Comparison of ENCODE assay signal across 8 cellular contexts in genomic region chr7:111741811-111742240, GRCh38.
DNase-seq lines count a peak whose midpoint lies in the region; ATAC-seq, FAIRE-seq and TF ChIP-seq lines count a peak whose summit lies in the region.

No MANE protein-coding gene starts in this region.

- no peaks in the 10 kb centered on the region for H3K79me2 ChIP-seq in HCT116 (ENCODE audit: insufficient read depth, low read length)
- no peaks in the 10 kb centered on the region for H3K79me2 ChIP-seq in Loucy (ENCODE audit: insufficient read depth, low read length)

- intact Hi-C loops in HCT116 (cut with micrococcal nuclease) = loop anchor here (2.0 to 5.0 kb wide), 4 partner anchors 115 to 1955 kb away; no protein-coding TSS in a partner anchor

- H2AFZ ChIP-seq in HCT116 (ENCODE audit: low read depth, low read length, poor library complexity, severe bottlenecking) (no peak overlapping the region), Loucy (ENCODE audit: low read length) (no peak overlapping the region)

- 44% methylated on average over 8 of the region's 8 CpGs for WGBS in A549 (ENCODE audit: missing lambda C conversion rate)

- DNase-seq in A549 (ENCODE audit: low read depth in 1 of 2, low spot score in 1 of 2) (peak; percentile 80 to 82), GM12864 (ENCODE audit: low read depth) (peak; percentile 57), HCT116 (ENCODE audit: low read depth, low spot score) (peak; percentile 75), RPMI7951 (ENCODE audit: low read depth) (peak; percentile 64), cardiac fibroblast (ENCODE audit: low read depth in 2 of 2) (peak; percentile 85 to 86), kidney glomerular epithelial cell (lab: John Stamatoyannopoulos, UW) (peak; percentile 51)
- DNase-seq in stimulated activated CD8-positive, alpha-beta memory T cell treated with anti-CD3 and anti-CD28 coated beads, Interleukin-15, amount 100 ng/mL, for 1 hour (ENCODE audit: low read depth) = peak; percentile 8

- H3K36me3 ChIP-seq in HCT116 (ENCODE audit: control insufficient read depth in 1 of 2, insufficient read depth in 2 of 2, low read length in 2 of 2) = no peaks in the 10 kb centered on the region
- no peaks in the 10 kb centered on the region for H3K36me3 ChIP-seq in Loucy (ENCODE audit: insufficient read depth, low read length)

- no peaks in the 10 kb centered on the region for H3K9me3 ChIP-seq in A549
- no peaks in the 10 kb centered on the region for H3K9me3 ChIP-seq in HCT116 (ENCODE audit: control insufficient read depth in 1 of 2, insufficient read depth in 1 of 2, low read depth in 1 of 2, low read length in 2 of 2)
- no peaks in the 10 kb centered on the region for H3K9me3 ChIP-seq in Loucy (ENCODE audit: insufficient read depth, low read depth, low read length)

- RAD21 ChIA-PET in HCT116 (lab: Charles Lee; ENCODE audit: low non-redundant PET in 1 of 2, low total read pairs in 2 of 2, uncharacterized antibody in 2 of 2, unreplicated experiment in 2 of 2) = interaction anchor here in 1 of 2 experiments (0.6 to 0.7 kb wide), 2 partner anchors 113 to 754 kb away, joined by 3 read pairs; no protein-coding TSS in a partner anchor

- H3K9me2 ChIP-seq in HCT116 (ENCODE audit: insufficient read depth) = no peaks in the 10 kb centered on the region
- H3K9me2 ChIP-seq in Loucy (replicated peaks; ENCODE audit: low read depth, low read length) = no peaks in the 10 kb centered on the region

- BruUV-seq in HCT116 (replicated peaks; lab: Mats Ljungman, UMichigan) = no TSS peak

- H3K4me1 ChIP-seq in A549 (no peaks in the 10 kb centered on the region), HCT116 (ENCODE audit: control insufficient read depth in 1 of 2, insufficient read depth in 2 of 2, low read length in 2 of 2) (no peaks in the 10 kb centered on the region), Loucy (ENCODE audit: insufficient read depth, low read length, poor library complexity, severe bottlenecking) (peaks cover 6% of the 10 kb centered on the region)

- TF ChIP-seq POLR2A in A549 (IDR thresholded peaks at IDR 0.05; ENCODE audit: low read length) (no peak), HCT116 (IDR thresholded peaks at IDR 0.05; ENCODE audit: borderline replicate concordance, extremely low read depth, insufficient read depth, insufficient read length) (no peak)

- H4K20me1 ChIP-seq in HCT116 (ENCODE audit: insufficient read depth) = no peaks in the 10 kb centered on the region
- no peaks in the 10 kb centered on the region for H4K20me1 ChIP-seq in Loucy (ENCODE audit: insufficient read depth, low read length, poor library complexity, severe bottlenecking)

- H3K4me2 ChIP-seq in A549 (no peak overlapping the region), HCT116 (ENCODE audit: low read length) (no peak overlapping the region), Loucy (ENCODE audit: low read depth, low read length, poor library complexity, severe bottlenecking) (no peak overlapping the region)

- CTCF ChIA-PET in A549 (lab: Yijun Ruan, JAX) = interaction anchor here (0.7 to 5.1 kb wide), 31 partner anchors 8 to 1298 kb away, joined by 3 to 26 read pairs (median 4); no protein-coding TSS in a partner anchor
- CTCF ChIA-PET in HCT116 (lab: Charles Lee) = interaction anchor here (0.6 to 2.2 kb wide), 5 partner anchors 112 to 756 kb away, joined by 3 to 8 read pairs (median 6); no protein-coding TSS in a partner anchor

- H3K27ac ChIP-seq in A549 = no peak overlapping the region
- H3K27ac ChIP-seq in HCT116 (ENCODE audit: low read depth, low read length) = no peak overlapping the region

- ATAC-seq in A549 (peak; percentile 89 to 94), HCT116 (peak; percentile 96)

- FAIRE-seq in A549 (lab: Jason Lieb, UNC) = peak; percentile 49

- TF ChIP-seq CTCF in A549 (IDR thresholded peaks at IDR 0.05) = peak; percentile 89
- TF ChIP-seq CTCF in GM12864 (IDR thresholded peaks at IDR 0.05; ENCODE audit: low read depth, low read length, missing control alignments) = peak; percentile 65
- peak; percentile 60 to 86 (median 81) for TF ChIP-seq CTCF in HCT116 (IDR thresholded peaks at IDR 0.05 in 2 of 3, conservative IDR thresholded peaks at IDR 0.05 in 1 of 3; ENCODE audit: borderline replicate concordance in 1 of 3, insufficient read depth in 1 of 3, low read depth in 2 of 3, low read length in 2 of 3)
- peak; percentile 79 for TF ChIP-seq CTCF in Loucy (conservative IDR thresholded peaks at IDR 0.05; ENCODE audit: low read length)
- TF ChIP-seq CTCF in cardiac fibroblast (IDR thresholded peaks at IDR 0.05; ENCODE audit: low read depth, low read length) = peak; percentile 65

- no peak for TF ChIP-seq EP300 in A549 (IDR thresholded peaks at IDR 0.05)

- TF ChIP-seq RAD21 in A549 (conservative IDR thresholded peaks at IDR 0.05 in 1 of 2, IDR thresholded peaks at IDR 0.05 in 1 of 2) = peak; percentile 84 to 86
- TF ChIP-seq RAD21 in HCT116 (IDR thresholded peaks at IDR 0.05; ENCODE audit: low read depth) = peak; percentile 85

- H3F3A ChIP-seq in Loucy (ENCODE audit: low read depth) = no peaks in the 10 kb centered on the region

- no peak overlapping the region for H3K9ac ChIP-seq in HCT116 (ENCODE audit: low read length)
- no peak overlapping the region for H3K9ac ChIP-seq in Loucy (ENCODE audit: low read depth, low read length, poor library complexity, severe bottlenecking)

- H3K27me3 ChIP-seq in HCT116 (ENCODE audit: insufficient read depth, low read length) (no peaks in the 10 kb centered on the region), Loucy (ENCODE audit: insufficient read depth, low read length, poor library complexity, severe bottlenecking) (no peaks in the 10 kb centered on the region)

- POLR2A ChIA-PET in A549 (lab: Yijun Ruan, JAX) = no interaction called here
- POLR2A ChIA-PET in HCT116 (lab: Charles Lee) = no interaction called here

- H3K4me3 ChIP-seq in A549 (no peak overlapping the region), GM12864 (ENCODE audit: low read depth, low read length) (no peak overlapping the region), HCT116 (replicated peaks in 1 of 2; ENCODE audit: low read depth in 1 of 2, low read length in 2 of 2) (no peak overlapping the region), Loucy (ENCODE audit: low read length, poor library complexity, severe bottlenecking) (no peak overlapping the region), cardiac fibroblast (replicated peaks in 1 of 2; ENCODE audit: low read depth in 2 of 2, low read length in 2 of 2) (no peak overlapping the region)

TF ChIP-seq in A549, 52 proteins besides CTCF, POLR2A, EP300 and RAD21:
- TF ChIP-seq PHF8 (IDR thresholded peaks at IDR 0.05; ENCODE audit: borderline replicate concordance, low read depth) = no peak
- TF ChIP-seq CHD4 (IDR thresholded peaks at IDR 0.05; ENCODE audit: borderline replicate concordance) = no peak
- TF ChIP-seq SMC3 (IDR thresholded peaks at IDR 0.05) = peak; percentile 69
- no peak for TF ChIP-seq FOXS1 (CRISPR knock-in tag; IDR thresholded peaks at IDR 0.05)
- TF ChIP-seq RNF2 (IDR thresholded peaks at IDR 0.05; ENCODE audit: borderline replicate concordance, low read depth) = no peak
- no peak for TF ChIP-seq BCL3 (IDR thresholded peaks at IDR 0.05)
- TF ChIP-seq MAZ (IDR thresholded peaks at IDR 0.05; ENCODE audit: borderline replicate concordance, low read depth, low read length) = no peak
- no peak for TF ChIP-seq ESRRA (IDR thresholded peaks at IDR 0.05; ENCODE audit: borderline replicate concordance, low read length)

TF ChIP-seq in HCT116, 20 proteins besides CTCF, POLR2A, EP300 and RAD21:
- no peak for TF ChIP-seq JUND (IDR thresholded peaks at IDR 0.05)

Comparison
In these comparisons a context has a peak if more than half of its experiments do, and no peak if none do; other contexts are left out.
1. DNase-seq: peak in every context shown above with its lines; median percentile 86 in cardiac fibroblast; 81 in A549; 75 in HCT116; 64 in RPMI7951; 57 in GM12864; 51 in kidney glomerular epithelial cell; 8 in stimulated activated CD8-positive, alpha-beta memory T cell treated with anti-CD3 and anti-CD28 coated beads, Interleukin-15, amount 100 ng/mL, for 1 hour.
2. Of the 6 proteins assayed by ChIP-seq in both A549 and HCT116: peak only in A549: none; only in HCT116: none; in both: CTCF and RAD21; in neither: 4.